Comparison of ENCODE assay signal across 8 cellular contexts in genomic region chr6:116570856-116571682, GRCh38. TPM values are rescaled to one million over a fixed set of nuclear protein-coding genes. Genes with fewer than 3 reads are reported as not detected.
DNase-seq lines count a peak whose midpoint lies in the region; ATAC-seq, FAIRE-seq and TF ChIP-seq lines count a peak whose summit lies in the region.

TSS of gene RWDD1 (plus strand) at chr6:116571504. CDS start at chr6:116571583, 79 bp downstream.

- H3K36me3 ChIP-seq in WERI-Rb-1 (peaks cover 30% of the 10 kb centered on the region), mammary epithelial cell (ENCODE audit: insufficient read depth, low read length) (peaks cover 5% of the 10 kb centered on the region), iPS-20b (ENCODE audit: insufficient read depth, low read depth, low read length) (peaks cover 7% of the 10 kb centered on the region), small intestine (ENCODE audit: control insufficient read depth in 2 of 2, insufficient read depth in 2 of 2, low read length in 2 of 2) (peaks cover 0 to 2% of the 10 kb centered on the region in 2 donors)

- peak within 1 kb of the TSS; percentile 94 for H3K9ac ChIP-seq in mammary epithelial cell (ENCODE audit: insufficient read depth, low read length)
- H3K9ac ChIP-seq in iPS-20b (ENCODE audit: low read depth, low read length), result peak within 1 kb of the TSS; percentile 94

- peak within 1 kb of the TSS; percentile 79 for H3K27ac ChIP-seq in AG04450 (ENCODE audit: low read depth, low read length)
- peak within 1 kb of the TSS; percentile 94 for H3K27ac ChIP-seq in WERI-Rb-1
- peak within 1 kb of the TSS; percentile 79 for H3K27ac ChIP-seq in mammary epithelial cell (ENCODE audit: insufficient read depth, low read depth, low read length)
- peak within 1 kb of the TSS; percentile 50 for H3K27ac ChIP-seq in iPS-20b (ENCODE audit: low read length)
- H3K27ac ChIP-seq in small intestine (ENCODE audit: low read depth in 1 of 2, low read length in 1 of 2), result peak within 1 kb of the TSS; percentile 95 to 99

- intact Hi-C loops in mammary epithelial cell (cut with micrococcal nuclease), result loop anchor here (2.0 to 10.0 kb wide), 2 partner anchors 74 to 466 kb away; partner anchors contain the start of gene NT5DC1

- in situ Hi-C loops in mammary epithelial cell (cut with MboI; ENCODE audit: low sequenced_read_pairs in 2 of 2), result no loop called here

- no peaks in the 10 kb centered on the region for H4K20me1 ChIP-seq in mammary epithelial cell (ENCODE audit: insufficient read depth, low read length)

- FAIRE-seq in small intestine (lab: Jason Lieb, UNC), result no peak

- peaks cover 60% of the 10 kb centered on the region for H3K79me2 ChIP-seq in mammary epithelial cell (ENCODE audit: insufficient read depth, low read length)

- DNase-seq in AG04450 (ENCODE audit: low read depth, low spot score), result peak; percentile 99
- peak; percentile 96 for DNase-seq in NCI-H2227 (lab: John Stamatoyannopoulos, UW; ENCODE audit: unreplicated experiment)
- peak; percentile 99 for DNase-seq in WERI-Rb-1
- DNase-seq in mammary epithelial cell, result peak; percentile 99
- peak; percentile 98 for DNase-seq in small intestine

- peak within 1 kb of the TSS; percentile 90 for H3K4me2 ChIP-seq in mammary epithelial cell (ENCODE audit: insufficient read depth, low read depth, low read length)

- H3K27me3 ChIP-seq in AG04450 (ENCODE audit: control insufficient read depth, insufficient read depth, low read length) (no peaks in the 10 kb centered on the region), WERI-Rb-1 (ENCODE audit: insufficient read depth, low read depth, severe bottlenecking) (no peaks in the 10 kb centered on the region), mammary epithelial cell (ENCODE audit: insufficient read depth, low read length) (no peaks in the 10 kb centered on the region), iPS-20b (ENCODE audit: insufficient read depth, low read length) (no peaks in the 10 kb centered on the region), small intestine (ENCODE audit: control insufficient read depth in 2 of 2, insufficient read depth in 2 of 2, low read length in 2 of 2) (no peaks in the 10 kb centered on the region)

- H3K4me3 ChIP-seq in AG04450 (ENCODE audit: low read depth, low read length), result peak within 1 kb of the TSS; percentile 95
- peak within 1 kb of the TSS; percentile 79 for H3K4me3 ChIP-seq in WERI-Rb-1 (ENCODE audit: low read depth, low read length)
- peak within 1 kb of the TSS; percentile 92 to 99 (median 92) for H3K4me3 ChIP-seq in mammary epithelial cell (replicated peaks in 1 of 3; ENCODE audit: insufficient read depth in 1 of 3, low read depth in 2 of 3, low read length in 3 of 3)
- peak within 1 kb of the TSS; percentile 98 for H3K4me3 ChIP-seq in iPS-20b (ENCODE audit: low read length)
- H3K4me3 ChIP-seq in small intestine (ENCODE audit: low read depth in 1 of 2, low read length in 2 of 2), result peak within 1 kb of the TSS; percentile 80 to 96

- BruUV-seq in mammary epithelial cell (replicated peaks; lab: Mats Ljungman, UMichigan), result TSS peak; percentile 81

- dilution Hi-C loops in mammary epithelial cell (cut with HindIII; ENCODE audit: low sequenced_read_pairs), result no loop called here

- CTCF ChIA-PET in AG04450 (lab: Charles Lee), result interaction anchor here (0.9 to 5.6 kb wide), 12 partner anchors 8 to 353 kb away, joined by 3 to 44 read pairs (median 4); partner anchors contain the start of genes CALHM4 and CALHM5
- CTCF ChIA-PET in mammary epithelial cell (lab: Charles Lee; ENCODE audit: low non-redundant PET), result interaction anchor here (0.5 kb wide), 1 partner anchor 59 kb away, joined by 3 read pairs; the partner anchor contains the start of gene CALHM5

- H2AFZ ChIP-seq in mammary epithelial cell (ENCODE audit: low read depth, low read length), result peak within 1 kb of the TSS; percentile 94

- POLR2A ChIA-PET in AG04450 (lab: Yijun Ruan, JAX), result interaction anchor here (0.6 to 1.9 kb wide), 10 partner anchors 13 to 501 kb away, joined by 3 to 4 read pairs (median 3); partner anchors contain the start of gene CALHM5

- WGBS in mammary epithelial cell (ENCODE audit: low coverage, missing lambda C conversion rate), result 1% methylated on average over 38 of the region's 62 CpGs
- 0% methylated on average over 46 to 62 of the region's 62 CpGs for WGBS in small intestine, 3 donors

- H3K4me1 ChIP-seq in mammary epithelial cell (ENCODE audit: insufficient read depth, low read length) (peaks cover 13% of the 10 kb centered on the region), iPS-20b (ENCODE audit: insufficient read depth, low read length) (peaks cover 7% of the 10 kb centered on the region), small intestine (ENCODE audit: control insufficient read depth in 2 of 2, insufficient read depth in 1 of 2, low read depth in 1 of 2, low read length in 1 of 2) (peaks cover 0 to 2% of the 10 kb centered on the region in 2 donors)

- H3K9me3 ChIP-seq in AG04450 (ENCODE audit: control insufficient read depth, insufficient read depth, low read length), result no peaks in the 10 kb centered on the region
- H3K9me3 ChIP-seq in WERI-Rb-1 (ENCODE audit: severe bottlenecking), result no peaks in the 10 kb centered on the region
- H3K9me3 ChIP-seq in mammary epithelial cell (replicated peaks; ENCODE audit: insufficient read depth, low read length), result no peaks in the 10 kb centered on the region
- no peaks in the 10 kb centered on the region for H3K9me3 ChIP-seq in iPS-20b (ENCODE audit: insufficient read depth, low read depth, low read length)
- no peaks in the 10 kb centered on the region for H3K9me3 ChIP-seq in small intestine (ENCODE audit: control insufficient read depth, low read depth)

- TF ChIP-seq CTCF in AG04450 (IDR thresholded peaks at IDR 0.05; ENCODE audit: low read depth, low read length) (0 out of 2 replicates have a peak, but pooled peaks have one; percentile 3), WERI-Rb-1 (IDR thresholded peaks at IDR 0.05; ENCODE audit: low read depth, low read length) (0 out of 2 replicates have a peak, but pooled peaks have one; percentile 10), mammary epithelial cell (conservative IDR thresholded peaks at IDR 0.05 in 1 of 2, IDR thresholded peaks at IDR 0.05 in 1 of 2; ENCODE audit: extremely low read depth in 1 of 2, insufficient read depth in 1 of 2, low read depth in 1 of 2, low read length in 2 of 2) (peak in 1 of 2 donors; percentile 22)

- ATAC-seq in GM18873 (IDR thresholded peaks at IDR 0.05; ENCODE audit: low FRiP score, unreplicated experiment) (peak; percentile 91), HG03139 (IDR thresholded peaks at IDR 0.05; ENCODE audit: unreplicated experiment) (peak; percentile 95)

RNA-seq across cellular contexts. Expression of gene RWDD1, which starts in this region (rescaled TPM):
- polyA plus RNA-seq in AG04450 (2011; rRNA removed) (43.0 and 56.9 TPM in 2 replicates), mammary epithelial cell (29.8 TPM), small intestine (10 to 100 TPM; 37.3 to 60.2 (median 51.9) TPM)
- 10.0 and 12.9 TPM in 2 replicates for polyA minus RNA-seq in AG04450 (2011; rRNA and poly(A)+ RNA removed)
- 10 to 100 TPM; 27.0 to 44.7 TPM for total RNA-seq in mammary epithelial cell
- polyA minus RNA-seq in mammary epithelial cell, result 0.47 TPM

Comparison
In these comparisons a context has a peak if more than half of its experiments do, and no peak if none do; other contexts are left out.
1. Peak in every context shown above with its lines: DNase-seq, ATAC-seq, H3K4me3 ChIP-seq and H3K27ac ChIP-seq.